In the genomic region with DNA sequence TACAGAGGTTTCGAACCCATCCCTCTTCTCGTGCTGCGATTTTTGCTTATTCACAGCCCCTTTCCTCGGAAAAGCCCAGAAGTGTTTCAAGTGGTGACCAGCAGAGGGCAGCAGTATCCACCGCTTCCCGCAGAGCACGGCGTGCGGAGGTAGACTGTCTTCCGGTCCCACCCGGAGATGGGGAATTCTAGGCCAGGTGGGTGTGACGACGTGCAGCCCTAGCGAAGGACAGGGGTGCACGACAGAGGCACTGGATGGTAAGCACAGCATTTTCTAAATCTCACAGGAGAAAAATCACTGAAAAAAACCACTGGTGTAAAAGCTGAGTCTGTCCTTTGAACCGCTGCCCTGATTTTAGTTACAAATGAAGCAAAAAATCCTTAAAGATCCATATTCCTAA, we compare ENCODE assay signal across 1 cellular context.
TF ChIP-seq lines count a peak whose summit lies in the region.

No MANE protein-coding gene starts in this region.

TF ChIP-seq in GM12878, 131 proteins besides CTCF, POLR2A, EP300 and RAD21 (continued from another document):
- TF ChIP-seq, protein P1, sequence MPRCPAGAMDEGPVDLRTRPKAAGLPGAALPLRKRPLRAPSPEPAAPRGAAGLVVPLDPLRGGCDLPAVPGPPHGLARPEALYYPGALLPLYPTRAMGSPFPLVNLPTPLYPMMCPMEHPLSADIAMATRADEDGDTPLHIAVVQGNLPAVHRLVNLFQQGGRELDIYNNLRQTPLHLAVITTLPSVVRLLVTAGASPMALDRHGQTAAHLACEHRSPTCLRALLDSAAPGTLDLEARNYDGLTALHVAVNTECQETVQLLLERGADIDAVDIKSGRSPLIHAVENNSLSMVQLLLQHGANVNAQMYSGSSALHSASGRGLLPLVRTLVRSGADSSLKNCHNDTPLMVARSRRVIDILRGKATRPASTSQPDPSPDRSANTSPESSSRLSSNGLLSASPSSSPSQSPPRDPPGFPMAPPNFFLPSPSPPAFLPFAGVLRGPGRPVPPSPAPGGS (IDR thresholded peaks at IDR 0.05; ENCODE audit: borderline replicate concordance, insufficient read depth, low read depth, low read length, poor library complexity, severe bottlenecking), result no peak
- TF ChIP-seq RB1 (IDR thresholded peaks at IDR 0.05; ENCODE audit: borderline replicate concordance), result peak; percentile 66
- TF ChIP-seq EGR1 (IDR thresholded peaks at IDR 0.05; ENCODE audit: borderline replicate concordance in 1 of 2, low read depth in 2 of 2, low read length in 2 of 2), result 0 out of 3 replicates have a peak, but pooled peaks of 1 of the 2 experiments have one; percentile 11
- peak; percentile 52; a peak in 2 of 4 replicates for TF ChIP-seq IKZF2 (IDR thresholded peaks at IDR 0.05)
- no peak for TF ChIP-seq ZNF217 (IDR thresholded peaks at IDR 0.05)
- no peak for TF ChIP-seq NRF1 (conservative IDR thresholded peaks at IDR 0.05; ENCODE audit: low read depth, low read length)
- no peak for TF ChIP-seq RCOR1 (conservative IDR thresholded peaks at IDR 0.05; ENCODE audit: low read depth, low read length)
- TF ChIP-seq GABPA (IDR thresholded peaks at IDR 0.05; ENCODE audit: low read depth), result peak; percentile 57; the same call in 1 of the 2 replicates
- no peak for TF ChIP-seq BRCA1 (IDR thresholded peaks at IDR 0.05; ENCODE audit: low read depth, low read length)
- no peak; the same call in 1 of the 2 replicates for TF ChIP-seq CREM (IDR thresholded peaks at IDR 0.05; ENCODE audit: low read depth)
- TF ChIP-seq CREB1 (IDR thresholded peaks at IDR 0.05; ENCODE audit: low read depth), result no peak
- 0 out of 2 replicates have a peak, but pooled peaks have one; percentile 22 for TF ChIP-seq RAD51 (IDR thresholded peaks at IDR 0.05)
- TF ChIP-seq SMAD1 (IDR thresholded peaks at IDR 0.05; ENCODE audit: low read depth, partially characterized antibody), result no peak
- TF ChIP-seq YY1 (IDR thresholded peaks at IDR 0.05; ENCODE audit: low read depth, low read length), result peak; percentile 69
- peak; percentile 61 for TF ChIP-seq RELA (IDR thresholded peaks at IDR 0.05; ENCODE audit: borderline replicate concordance, partially characterized antibody)
- TF ChIP-seq IRF5 (IDR thresholded peaks at IDR 0.05; ENCODE audit: borderline replicate concordance), result no peak
- TF ChIP-seq CBX5 (IDR thresholded peaks at IDR 0.05; ENCODE audit: low read depth), result no peak
